In genomic region chr16:1318268-1318545, GRCh38 we compare ENCODE assay signal across 21 cellular contexts.
"Had no signal": no experiment of that assay in that cellular context is flagged by ENCODE, and none has a peak within 500 bp of the region (broad histone marks: within the 10 kb centered on the region; RNA-seq: fewer than 3 reads in every experiment).

No MANE protein-coding gene starts in this region.

- H3K4me3 ChIP-seq: ascending aorta, breast epithelium, esophagus squamous epithelium, ovary, sigmoid colon, spleen, thyroid gland had no signal

- H3K27ac Mint-ChIP-seq: activated B cell treated with CpG ODN at 0.5 μM for 24 hours; activated CD4-positive, alpha-beta memory T cell treated with anti-CD3 and anti-CD28 coated beads for 36 hours; activated naive CD4-positive, alpha-beta T cell treated with anti-CD3 and anti-CD28 coated beads, Interleukin-2, amount 50 U/mL, for 24 hours had no signal

- H3K4me3 Mint-ChIP-seq: activated B cell treated with CpG ODN at 0.5 μM for 24 hours; activated naive CD4-positive, alpha-beta T cell treated with anti-CD3 and anti-CD28 coated beads, Interleukin-2, amount 50 U/mL, for 24 hours had no signal

- H3K27me3 Mint-ChIP-seq: activated B cell treated with CpG ODN at 0.5 μM for 24 hours; activated CD4-positive, alpha-beta memory T cell treated with anti-CD3 and anti-CD28 coated beads for 36 hours; activated naive CD4-positive, alpha-beta T cell treated with anti-CD3 and anti-CD28 coated beads, Interleukin-2, amount 50 U/mL, for 24 hours had no signal

- H3K4me2 ChIP-seq: SK-N-SH had no signal

- FAIRE-seq: endothelial cell of umbilical vein, urothelium cell line had no signal

- H3K4me1 Mint-ChIP-seq: neural crest cell had no signal

- H3K27ac ChIP-seq: ascending aorta, breast epithelium, esophagus squamous epithelium, ovary, sigmoid colon, spleen, thyroid gland had no signal

- H3K4me1 ChIP-seq: thyroid gland had no signal

- H3K9me3 Mint-ChIP-seq: activated B cell treated with CpG ODN at 0.5 μM for 24 hours; activated CD4-positive, alpha-beta memory T cell treated with anti-CD3 and anti-CD28 coated beads for 36 hours; activated naive CD4-positive, alpha-beta T cell treated with anti-CD3 and anti-CD28 coated beads, Interleukin-2, amount 50 U/mL, for 24 hours; neural crest cell had no signal

- H3K9me3 ChIP-seq: ascending aorta, breast epithelium, esophagus squamous epithelium, ovary, sigmoid colon, SK-N-SH, spleen, thyroid gland had no signal

- DNase-seq: activated B cell treated with CpG ODN at 0.5 μM for 24 hours; activated CD4-positive, alpha-beta memory T cell treated with anti-CD3 and anti-CD28 coated beads for 36 hours; activated CD4-positive, alpha-beta T cell treated with anti-CD3 and anti-CD28 coated beads for 4 hours; activated effector memory CD4-positive, alpha-beta T cell treated with Interleukin-2 at 50 U/mL for 16 hours; activated T-cell treated with anti-CD3 and anti-CD28 coated beads for 4 hours; cerebellar nuclear complex; cortex of kidney; esophagus squamous epithelium; mesendoderm; ovary; sigmoid colon; SK-N-SH; spleen; stimulated activated CD4-positive, alpha-beta T cell treated with anti-CD3 and anti-CD28 coated beads, Interleukin-4, amount 100 ng/mL, for 4 hours; thyroid gland had no signal

- H3K36me3 ChIP-seq: ovary had no signal

- H3K27me3 ChIP-seq: ascending aorta, breast epithelium, esophagus squamous epithelium, ovary, sigmoid colon, spleen, thyroid gland had no signal
